ENCODE assay signal across 8 cellular contexts in genomic region chr7:135274495-135275268, GRCh38. TPM values are rescaled to one million over a fixed set of nuclear protein-coding genes. Genes with fewer than 3 reads are reported as not detected.
A peak's percentile ranks its signal among the peaks of the same experiment; 100 is the strongest.
DNase-seq lines count a peak whose midpoint lies in the region; ATAC-seq and TF ChIP-seq lines count a peak whose summit lies in the region.

No MANE protein-coding gene starts in this region.

- peak; percentile 62 for DNase-seq in Daoy (ENCODE audit: low read depth)
- peak; percentile 65 for DNase-seq in H4 (ENCODE audit: low spot score)
- peak; percentile 43 for DNase-seq in NCI-H1048 (lab: John Stamatoyannopoulos, UW)
- DNase-seq in activated naive CD4-positive, alpha-beta T cell treated with anti-CD3 and anti-CD28 coated beads, Interleukin-2, amount 50 U/mL, for 16 hours = peak; percentile 73
- DNase-seq in cardiac septum (ENCODE audit: low spot score) = peak; percentile 73
- peak; percentile 68 for DNase-seq in putamen (ENCODE audit: low spot score)

- peak; percentile 95 for ATAC-seq in SK-N-SH treated with all-trans-retinoic acid at 6 μM for 48 hours
- no peak for ATAC-seq in GM19324 (IDR thresholded peaks at IDR 0.05; ENCODE audit: low FRiP score, unreplicated experiment)

- intact Hi-C loops in cardiac septum (cut with DNase I) = loop anchor here (5.0 kb wide), 1 partner anchor 587 kb away; no protein-coding TSS in a partner anchor

TF ChIP-seq in SK-N-SH treated with all-trans-retinoic acid at 6 μM for 48 hours, 23 proteins besides CTCF, POLR2A, EP300 and RAD21:
- TF ChIP-seq CSRNP3 (CRISPR knock-in tag; IDR thresholded peaks at IDR 0.05) (no peak), CREB5 (CRISPR knock-in tag; IDR thresholded peaks at IDR 0.05; ENCODE audit: low read depth) (no peak), ZFP3 (CRISPR knock-in tag; IDR thresholded peaks at IDR 0.05) (no peak)
TF ChIP-seq in SK-N-SH treated with all-trans-retinoic acid at 6 μM for 48 hours: peak in this region for 0.

RNA-seq across cellular contexts. Expression of gene STRA8, which starts 41.0 kb away (rescaled TPM):
- not detected in 2 replicates for total RNA-seq in Daoy (2014; rRNA removed; shearing (Covaris generic))
- not detected in 2 replicates for total RNA-seq in H4 (2014; rRNA removed; shearing (Covaris generic))
- total RNA-seq in cardiac septum = not detected
